Comparison of ENCODE assay signal across 1 cellular context in genomic region chr1:147815503-147815902, GRCh38.
TF ChIP-seq lines count a peak whose summit lies in the region.

No MANE protein-coding gene starts in this region.

TF ChIP-seq in K562, 482 proteins besides CTCF, POLR2A, EP300 and RAD21 (continued from another document):
- TF ChIP-seq TFE3 (CRISPR knock-in tag; IDR thresholded peaks at IDR 0.05) (no peak), PKNOX1 (IDR thresholded peaks at IDR 0.05) (peak; percentile 27; the same call in 1 of the 2 replicates)
TF ChIP-seq in K562: peak in this region for 3.
